Comparison of ENCODE assay signal across 7 cellular contexts in genomic region chr16:71288570-71288889, GRCh38. TPM values are rescaled to one million over a fixed set of nuclear protein-coding genes. Genes with fewer than 3 reads are reported as not detected.
DNase-seq lines count a peak whose midpoint lies in the region; ATAC-seq and TF ChIP-seq lines count a peak whose summit lies in the region.

No MANE protein-coding gene starts in this region.

- peaks cover 6% of the 10 kb centered on the region for H3K79me1 ChIP-seq in H9 (ENCODE audit: insufficient read depth, low read depth, low read length, poor library complexity, severe bottlenecking)

- no peak overlapping the region for H3K56ac ChIP-seq in H9 (ENCODE audit: insufficient read length, low read depth, low read length)

- no peak overlapping the region for H2AFZ ChIP-seq in H9 (ENCODE audit: low read length)

- peak overlapping the region; percentile 16 for H3K18ac ChIP-seq in H9 (ENCODE audit: insufficient read length, low read depth, low read length)

- peak overlapping the region; percentile 68 to 79 for H3K4me3 ChIP-seq in gastroesophageal sphincter
- H3K4me3 ChIP-seq in skin epidermis, result peak overlapping the region; percentile 52 to 83 (median 65)

- no peaks in the 10 kb centered on the region for H4K20me1 ChIP-seq in H9 (ENCODE audit: control insufficient read depth, insufficient read depth, insufficient read length)

- DNase-seq in H9 (no peak), T-cell (no peak), G401 (ENCODE audit: low spot score) (no peak), NCI-H187 treated with DMSO at 0.1 percent for 48 hours (lab: John Stamatoyannopoulos, UW) (no peak)
- DNase-seq in stimulated activated CD4-positive, alpha-beta T cell treated with anti-CD3 and anti-CD28 coated beads, Interleukin-15, amount 100 ng/mL, for 24 hours, result no peak

- H3K79me2 ChIP-seq in H9 (ENCODE audit: insufficient read depth, low read length), result peaks cover 2% of the 10 kb centered on the region; the same call in 1 of the 2 replicates

- no peak overlapping the region for H2BK120ac ChIP-seq in H9 (ENCODE audit: low read depth, low read length, poor library complexity, severe bottlenecking)

- no peak for TF ChIP-seq EP300 in gastroesophageal sphincter (IDR thresholded peaks at IDR 0.05)

- no peaks in the 10 kb centered on the region for H3K9me3 Mint-ChIP-seq in H9
- peaks cover 3 to 23% (median 19%) of the 10 kb centered on the region in 3 donors for H3K9me3 Mint-ChIP-seq in T-cell

- no peak overlapping the region for H3K4ac ChIP-seq in H9 (ENCODE audit: low read depth, low read length)

- no peak overlapping the region for H3K14ac ChIP-seq in H9 (ENCODE audit: insufficient read depth, low read length)

- H2BK15ac ChIP-seq in H9 (ENCODE audit: low read depth, low read length), result no peak overlapping the region

- H2BK12ac ChIP-seq in H9 (ENCODE audit: insufficient read length, low read depth, low read length), result no peak overlapping the region

- H3K27ac Mint-ChIP-seq in H9 (peak overlapping the region; percentile 89 to 96 (median 92)), T-cell (peak overlapping the region; percentile 77 to 83)

- TF ChIP-seq POLR2A in gastroesophageal sphincter (IDR thresholded peaks at IDR 0.05), result no peak

- peak overlapping the region; percentile 69 for H3K9ac ChIP-seq in H9 (ENCODE audit: extremely low read depth, insufficient read length, low read length)

- CTCF ChIA-PET in T-cell (lab: Charles Lee), result no interaction called here

- H3K23ac ChIP-seq in H9 (ENCODE audit: insufficient read length, low read depth, low read length), result no peak overlapping the region

- no peak for TF ChIP-seq CTCF in H9 (conservative IDR thresholded peaks at IDR 0.05)
- no peak for TF ChIP-seq CTCF in gastroesophageal sphincter (IDR thresholded peaks at IDR 0.05)

- ATAC-seq in T-cell (replicated peaks in 1 of 4) (no peak), gastroesophageal sphincter (no peak)

- in situ Hi-C loops in G401 (cut with HindIII; ENCODE audit: low sequenced_read_pairs), result no loop called here

- peak overlapping the region; percentile 82 to 86 for H3K4me3 Mint-ChIP-seq in H9
- H3K4me3 Mint-ChIP-seq in T-cell, result peak overlapping the region; percentile 85 to 86 (median 86)

- H3K36me3 ChIP-seq in gastroesophageal sphincter, result peaks cover 0 to 38% of the 10 kb centered on the region in 2 donors

- H3K36me3 Mint-ChIP-seq in H9 (ENCODE audit: insufficient read depth in 1 of 3, low read depth in 3 of 3), result peaks cover 5 to 38% (median 35%) of the 10 kb centered on the region in 3 experiments; a peak in 6 of 7 replicates
- peaks cover 40% of the 10 kb centered on the region for H3K36me3 Mint-ChIP-seq in T-cell

- H3K27ac ChIP-seq in H9 (ENCODE audit: insufficient read length, low read depth, low read length), result peak overlapping the region; percentile 14
- H3K27ac ChIP-seq in gastroesophageal sphincter, result peak overlapping the region; percentile 80 to 93 (median 89)
- H3K27ac ChIP-seq in skin epidermis, result peak overlapping the region; percentile 70 to 98 (median 93)

- H4K91ac ChIP-seq in H9 (ENCODE audit: insufficient read length, low read depth, low read length), result no peak overlapping the region

- H2BK20ac ChIP-seq in H9 (ENCODE audit: low read depth, low read length, poor library complexity, severe bottlenecking), result no peak overlapping the region

- no peak overlapping the region for H4K5ac ChIP-seq in H9 (ENCODE audit: insufficient read length, low read depth, low read length)

- POLR2A ChIA-PET in T-cell (lab: Charles Lee), result no interaction called here

- H3K27me3 ChIP-seq in H9 (ENCODE audit: insufficient read depth, low read length) (no peaks in the 10 kb centered on the region), gastroesophageal sphincter (peaks cover 22% of the 10 kb centered on the region)

- no peak overlapping the region for H3T11ph ChIP-seq in H9 (ENCODE audit: low read length)

- H3K27me3 Mint-ChIP-seq in H9 (ENCODE audit: low read depth) (peaks cover 8% of the 10 kb centered on the region), T-cell (peaks cover 16% of the 10 kb centered on the region in 2 donors)

- no peak overlapping the region for H2AK5ac ChIP-seq in H9 (ENCODE audit: insufficient read length, low read length)

- H3K4me1 ChIP-seq in H9 (ENCODE audit: insufficient read depth, low read length) (0 out of 2 replicates have a peak, but pooled peaks cover 2% of the 10 kb centered on the region), gastroesophageal sphincter (peaks cover 0 to 27% (median 0%) of the 10 kb centered on the region in 3 donors)

- H4K8ac ChIP-seq in H9 (replicated peaks; ENCODE audit: insufficient read length, low read depth, low read length), result no peak overlapping the region

- peaks cover 13 to 15% of the 10 kb centered on the region in 2 experiments for H3K4me1 Mint-ChIP-seq in H9
- H3K4me1 Mint-ChIP-seq in T-cell, result peaks cover 16 to 34% (median 34%) of the 10 kb centered on the region in 3 donors

- peak overlapping the region; percentile 80 for H3K4me2 ChIP-seq in H9 (ENCODE audit: insufficient read depth, insufficient read length, low read length)

- no peak overlapping the region for H2BK5ac ChIP-seq in H9 (ENCODE audit: insufficient read length, low read length)

- peaks cover 10% of the 10 kb centered on the region for H3K23me2 ChIP-seq in H9 (ENCODE audit: insufficient read length, low read depth, low read length, poor library complexity, severe bottlenecking)

- no CpG with 5 or more reads among the region's 3 CpGs for WGBS in H9 (ENCODE audit: extremely low coverage, insufficient read length, low lambda C conversion rate)
- 4 to 8% methylated on average over 3 of the region's 3 CpGs for WGBS in gastroesophageal sphincter (ENCODE audit: low coverage in 1 of 2), 2 donors

- no peaks in the 10 kb centered on the region for H3K9me3 ChIP-seq in H9 (ENCODE audit: control insufficient read depth, low read depth, low read length)
- H3K9me3 ChIP-seq in gastroesophageal sphincter, result no peaks in the 10 kb centered on the region

RNA-seq across cellular contexts. Expression of gene CMTR2, which starts 0.7 kb away (rescaled TPM):
- total RNA-seq in H9 (2021), result 13.6 and 15.5 TPM in 2 replicates
- 10 to 100 TPM; 10.6 to 25.5 (median 20.4) TPM for total RNA-seq in T-cell
- 10 to 100 TPM; 10.6 to 30.2 (median 22.7) TPM for total RNA-seq in gastroesophageal sphincter
- total RNA-seq in G401 (2014; rRNA removed; shearing (Covaris generic)), result 16.1 and 18.0 TPM in 2 replicates

RNA-seq across cellular contexts. Expression of gene HYDIN, which starts 58.0 kb away (rescaled TPM):
- total RNA-seq in H9 (2021) (1.1 and 1.7 TPM in 2 replicates), T-cell (1 to 10 TPM in 1 of 5 donors, under 1 TPM in 2, not detected in 2; 0.41 to 1.2 (median 0.73) TPM), gastroesophageal sphincter (10 to 100 TPM in 1 of 4 donors, 1 to 10 TPM in 2, under 1 TPM in 1; 0.35 to 10.3 (median 4.3) TPM)
- total RNA-seq in G401 (2014; rRNA removed; shearing (Covaris generic)), result not detected in 2 replicates

Comparison
In these comparisons a context has a peak if more than half of its experiments do, and no peak if none do; other contexts are left out.
1. H3K27ac ChIP-seq: peak in every context shown above with its lines; median percentile 93 in skin epidermis; 89 in gastroesophageal sphincter; 14 in H9.